ENCODE assay signal across 13 cellular contexts in the genomic region with DNA sequence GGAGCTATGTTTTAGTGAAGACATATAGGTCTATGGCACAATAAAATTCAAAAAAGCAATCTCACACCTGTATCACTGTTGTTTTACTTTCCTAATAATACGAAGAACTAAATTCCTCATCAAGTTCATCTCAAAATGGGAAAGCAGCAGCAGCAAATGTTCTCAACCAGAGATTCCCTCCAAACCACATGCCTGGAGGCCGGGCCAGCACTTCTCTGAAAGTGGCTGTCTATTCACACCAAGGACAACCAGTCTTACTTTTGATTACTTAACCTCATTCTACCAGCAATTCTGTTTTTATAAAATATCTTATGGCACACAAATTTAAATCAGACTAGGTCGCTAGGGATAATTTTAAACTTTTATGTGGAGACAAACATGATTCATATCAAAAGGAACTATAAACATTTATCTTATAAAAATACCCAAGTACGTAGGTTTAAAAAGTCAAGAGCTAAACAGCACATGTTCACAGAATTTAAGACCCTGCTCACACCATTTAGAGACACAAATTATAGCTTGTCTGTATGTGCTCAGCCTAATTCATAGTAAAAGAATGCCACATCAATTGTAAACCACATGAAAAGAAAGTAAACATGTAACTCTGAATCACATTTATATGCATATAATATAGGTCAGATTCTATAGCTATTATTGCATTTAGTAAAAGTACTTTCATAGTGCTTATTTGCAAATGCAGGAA. TPM values are rescaled to one million over a fixed set of nuclear protein-coding genes. Genes with fewer than 3 reads are reported as not detected.
DNase-seq lines count a peak whose midpoint lies in the region; ATAC-seq and TF ChIP-seq lines count a peak whose summit lies in the region.
"Had no signal": no experiment of that assay in that cellular context is flagged by ENCODE, and none has a peak within 500 bp of the region (broad histone marks: within the 10 kb centered on the region; RNA-seq: fewer than 3 reads in every experiment).

No MANE protein-coding gene starts in this region.

- no peak overlapping the region for H2AFZ ChIP-seq in GM23248

- no peak for TF ChIP-seq CTCF in AG04449 (IDR thresholded peaks at IDR 0.05; ENCODE audit: insufficient read depth, low read length, missing control alignments)
- TF ChIP-seq CTCF in foreskin keratinocyte (conservative IDR thresholded peaks at IDR 0.05) = no peak

- CTCF ChIA-PET in AG04449 (lab: Yijun Ruan, JAX) = interaction anchor here (1.4 to 3.2 kb wide), 4 partner anchors 10 to 143 kb away, joined by 3 to 16 read pairs (median 10); no protein-coding TSS in a partner anchor

- H3K27me3 ChIP-seq in GM23248 (replicated peaks; ENCODE audit: insufficient read depth) (no peaks in the 10 kb centered on the region), foreskin keratinocyte (no peaks in the 10 kb centered on the region)
- H3K27me3 ChIP-seq: esophagus squamous epithelium, left lung had no signal

- H4K20me1 ChIP-seq in GM23248 (ENCODE audit: insufficient read depth) = peaks cover 80% of the 10 kb centered on the region

- H3K4me2 ChIP-seq in GM23248 (ENCODE audit: unreplicated experiment) = peak overlapping the region; percentile 6

- H3K9me3 Mint-ChIP-seq in activated T-helper 1 cell treated with anti-CD3 and anti-CD28 coated beads, Interleukin-12 subunit alpha, Interleukin-12 subunit beta, Interleukin-2, Interleukin-4 antibody, amounts not matched to agents 30 ng/mL and 10 ng/mL and 1 ng/mL, durations not matched to agents 14 hours and 24 hours and 36 hours = no peaks in the 10 kb centered on the region

- H3K4me3 ChIP-seq in AG04449 (ENCODE audit: low read depth, low read length) = no peak overlapping the region
- no peak overlapping the region for H3K4me3 ChIP-seq in GM23248
- H3K4me3 ChIP-seq: esophagus squamous epithelium, HAP-1, left lung had no signal

- no peak overlapping the region for H3K4me3 Mint-ChIP-seq in activated T-helper 1 cell treated with anti-CD3 and anti-CD28 coated beads, Interleukin-12 subunit alpha, Interleukin-12 subunit beta, Interleukin-2, Interleukin-4 antibody, amounts not matched to agents 30 ng/mL and 10 ng/mL and 1 ng/mL, durations not matched to agents 14 hours and 24 hours and 36 hours

- peaks cover 78% of the 10 kb centered on the region for H3F3A ChIP-seq in GM23248 (ENCODE audit: insufficient read depth)

- DNase-seq in AG04449 (ENCODE audit: low read depth, low spot score) = peak; percentile 66
- peak; percentile 26 for DNase-seq in GM23248
- DNase-seq in activated T-helper 1 cell treated with anti-CD3 and anti-CD28 coated beads, Interleukin-12 subunit alpha, Interleukin-12 subunit beta, Interleukin-2, Interleukin-4 antibody, amounts not matched to agents 30 ng/mL and 10 ng/mL and 1 ng/mL, durations not matched to agents 14 hours and 24 hours and 36 hours (ENCODE audit: low spot score) = no peak
- DNase-seq in iris pigment epithelial cell (ENCODE audit: low read depth) = peak; percentile 62
- no peak for DNase-seq in stimulated activated CD4-positive, alpha-beta T cell treated with anti-CD3 and anti-CD28 coated beads, Interleukin-15, amount 100 ng/mL, for 24 hours
- no peak for DNase-seq in foreskin keratinocyte
- no peak for DNase-seq in dermis blood vessel endothelial cell
- DNase-seq: esophagus squamous epithelium; left lung; NCI-H2107; stimulated activated CD4-positive, alpha-beta T cell treated with anti-CD3 and anti-CD28 coated beads, Interleukin-4, amount 100 ng/mL, for 4 hours had no signal

- H3K4me1 ChIP-seq in GM23248 (ENCODE audit: insufficient read depth) (peaks cover 63% of the 10 kb centered on the region), foreskin keratinocyte (peaks cover 34% of the 10 kb centered on the region)

- H3K4me1 Mint-ChIP-seq in activated T-helper 1 cell treated with anti-CD3 and anti-CD28 coated beads, Interleukin-12 subunit alpha, Interleukin-12 subunit beta, Interleukin-2, Interleukin-4 antibody, amounts not matched to agents 30 ng/mL and 10 ng/mL and 1 ng/mL, durations not matched to agents 14 hours and 24 hours and 36 hours (ENCODE audit: low read depth) = peaks cover 42% of the 10 kb centered on the region

- intact Hi-C loops in activated T-helper 1 cell treated with anti-CD3 and anti-CD28 coated beads, Interleukin-12 subunit alpha, Interleukin-12 subunit beta, Interleukin-2, Interleukin-4 antibody, amounts not matched to agents 30 ng/mL and 10 ng/mL and 1 ng/mL, durations not matched to agents 14 hours and 24 hours and 36 hours (cut with micrococcal nuclease) = loop anchor here (2.0 kb wide), 1 partner anchor 46 kb away; a partner anchor contains a TSS

- no peak overlapping the region for H3K9ac ChIP-seq in GM23248

- 45 to 55% methylated on average over 4 of the region's 4 CpGs for WGBS in GM23248 (ENCODE audit: low coverage in 1 of 2, low lambda C conversion rate in 2 of 2, missing lambda C conversion rate in 2 of 2), 2 experiments

- no peaks in the 10 kb centered on the region for H3K27me3 Mint-ChIP-seq in activated T-helper 1 cell treated with anti-CD3 and anti-CD28 coated beads, Interleukin-12 subunit alpha, Interleukin-12 subunit beta, Interleukin-2, Interleukin-4 antibody, amounts not matched to agents 30 ng/mL and 10 ng/mL and 1 ng/mL, durations not matched to agents 14 hours and 24 hours and 36 hours (ENCODE audit: insufficient read depth)

- H3K27ac Mint-ChIP-seq in activated T-helper 1 cell treated with anti-CD3 and anti-CD28 coated beads, Interleukin-12 subunit alpha, Interleukin-12 subunit beta, Interleukin-2, Interleukin-4 antibody, amounts not matched to agents 30 ng/mL and 10 ng/mL and 1 ng/mL, durations not matched to agents 14 hours and 24 hours and 36 hours = peak overlapping the region; percentile 1

- H3K79me2 ChIP-seq in GM23248 (ENCODE audit: insufficient read depth) = peaks cover 100% of the 10 kb centered on the region

- no peaks in the 10 kb centered on the region for H3K9me3 ChIP-seq in GM23248 (ENCODE audit: low read depth)
- H3K9me3 ChIP-seq: esophagus squamous epithelium, HAP-1, left lung had no signal

- H3K27ac ChIP-seq in GM23248 (peak overlapping the region; percentile 2; the same call in 1 of the 2 replicates), foreskin keratinocyte (no peak overlapping the region)
- H3K27ac ChIP-seq: esophagus squamous epithelium, left lung had no signal

- in situ Hi-C loops in GM23248 (cut with MboI) = no loop called here

- POLR2A ChIA-PET in AG04449 (lab: Yijun Ruan, JAX) = no interaction called here

- H3K36me3 ChIP-seq in GM23248 (ENCODE audit: low read depth) = no peaks in the 10 kb centered on the region
- H3K36me3 ChIP-seq: esophagus squamous epithelium, HAP-1, left lung had no signal

- no peaks in the 10 kb centered on the region for H3K9me2 ChIP-seq in GM23248 (ENCODE audit: insufficient read depth)

- ATAC-seq in HG02763 (IDR thresholded peaks at IDR 0.05; ENCODE audit: unreplicated experiment) (no peak), foreskin keratinocyte (no peak)
- ATAC-seq: left lung had no signal

- peaks cover 10% of the 10 kb centered on the region for H3K36me3 Mint-ChIP-seq in activated T-helper 1 cell treated with anti-CD3 and anti-CD28 coated beads, Interleukin-12 subunit alpha, Interleukin-12 subunit beta, Interleukin-2, Interleukin-4 antibody, amounts not matched to agents 30 ng/mL and 10 ng/mL and 1 ng/mL, durations not matched to agents 14 hours and 24 hours and 36 hours (ENCODE audit: low read depth)

RNA-seq across cellular contexts. Expression of a gene that starts 46.1 kb away (rescaled TPM):
- 328 and 382 TPM in 2 replicates for total RNA-seq in GM23248 (2014; rRNA removed; shearing (Covaris generic))
- polyA plus RNA-seq in GM23248 (2016; fragmentation: Nextera tagmentation; extraction: Ambion mirVana) (260 and 268 TPM in 2 replicates), foreskin keratinocyte (80.7 and 89.3 TPM in 2 replicates)
- 82.4 and 84.1 TPM in 2 replicates for total RNA-seq in activated T-helper 1 cell treated with anti-CD3 and anti-CD28 coated beads, Interleukin-12 subunit alpha, Interleukin-12 subunit beta, Interleukin-2, Interleukin-4 antibody, amounts not matched to agents 30 ng/mL and 10 ng/mL and 1 ng/mL, durations not matched to agents 14 hours and 24 hours and 36 hours
- total RNA-seq in foreskin keratinocyte (106 and 111 TPM in 2 replicates), dermis blood vessel endothelial cell (112 and 173 TPM in 2 replicates)

Comparison
In these comparisons a context has a peak if more than half of its experiments do, and no peak if none do; other contexts are left out.
1. DNase-seq: peak in AG04449 (single experiment), GM23248 (single experiment) and iris pigment epithelial cell (single experiment); none in activated T-helper 1 cell treated with anti-CD3 and anti-CD28 coated beads, Interleukin-12 subunit alpha, Interleukin-12 subunit beta, Interleukin-2, Interleukin-4 antibody, amounts not matched to agents 30 ng/mL and 10 ng/mL and 1 ng/mL, durations not matched to agents 14 hours and 24 hours and 36 hours (single experiment), stimulated activated CD4-positive, alpha-beta T cell treated with anti-CD3 and anti-CD28 coated beads, Interleukin-15, amount 100 ng/mL, for 24 hours (single experiment), foreskin keratinocyte (0 of 2) and dermis blood vessel endothelial cell (single experiment).